Comparison of ENCODE assay signal across 1 cellular context in genomic region chr4:56241500-56241899, GRCh38.
TF ChIP-seq lines count a peak whose summit lies in the region.

No MANE protein-coding gene starts in this region.

TF ChIP-seq in HepG2, 621 proteins besides CTCF, POLR2A, EP300 and RAD21 (continued from another document and continues in another):
- peak; percentile 33; the same call in 1 of the 2 replicates for TF ChIP-seq FOXA3 (CRISPR knock-in tag; IDR thresholded peaks at IDR 0.05)
- TF ChIP-seq, protein P1, sequence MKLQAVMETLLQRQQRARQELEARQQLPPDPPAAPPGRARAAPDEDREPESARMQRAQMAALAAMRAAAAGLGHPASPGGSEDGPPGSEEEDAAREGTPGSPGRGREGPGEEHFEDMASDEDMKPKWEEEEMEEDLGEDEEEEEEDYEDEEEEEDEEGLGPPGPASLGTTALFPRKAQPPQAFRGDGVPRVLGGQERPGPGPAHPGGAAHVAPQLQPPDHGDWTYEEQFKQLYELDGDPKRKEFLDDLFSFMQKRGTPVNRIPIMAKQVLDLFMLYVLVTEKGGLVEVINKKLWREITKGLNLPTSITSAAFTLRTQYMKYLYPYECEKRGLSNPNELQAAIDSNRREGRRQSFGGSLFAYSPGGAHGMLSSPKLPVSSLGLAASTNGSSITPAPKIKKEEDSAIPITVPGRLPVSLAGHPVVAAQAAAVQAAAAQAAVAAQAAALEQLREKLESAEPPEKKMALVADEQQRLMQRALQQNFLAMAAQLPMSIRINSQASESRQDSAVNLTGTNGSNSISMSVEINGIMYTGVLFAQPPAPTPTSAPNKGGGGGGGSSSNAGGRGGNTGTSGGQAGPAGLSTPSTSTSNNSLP (IDR thresholded peaks at IDR 0.05; ENCODE audit: low read depth, low read length) = 0 out of 2 replicates have a peak, but pooled peaks have one; percentile 33
- TF ChIP-seq, protein P2, sequence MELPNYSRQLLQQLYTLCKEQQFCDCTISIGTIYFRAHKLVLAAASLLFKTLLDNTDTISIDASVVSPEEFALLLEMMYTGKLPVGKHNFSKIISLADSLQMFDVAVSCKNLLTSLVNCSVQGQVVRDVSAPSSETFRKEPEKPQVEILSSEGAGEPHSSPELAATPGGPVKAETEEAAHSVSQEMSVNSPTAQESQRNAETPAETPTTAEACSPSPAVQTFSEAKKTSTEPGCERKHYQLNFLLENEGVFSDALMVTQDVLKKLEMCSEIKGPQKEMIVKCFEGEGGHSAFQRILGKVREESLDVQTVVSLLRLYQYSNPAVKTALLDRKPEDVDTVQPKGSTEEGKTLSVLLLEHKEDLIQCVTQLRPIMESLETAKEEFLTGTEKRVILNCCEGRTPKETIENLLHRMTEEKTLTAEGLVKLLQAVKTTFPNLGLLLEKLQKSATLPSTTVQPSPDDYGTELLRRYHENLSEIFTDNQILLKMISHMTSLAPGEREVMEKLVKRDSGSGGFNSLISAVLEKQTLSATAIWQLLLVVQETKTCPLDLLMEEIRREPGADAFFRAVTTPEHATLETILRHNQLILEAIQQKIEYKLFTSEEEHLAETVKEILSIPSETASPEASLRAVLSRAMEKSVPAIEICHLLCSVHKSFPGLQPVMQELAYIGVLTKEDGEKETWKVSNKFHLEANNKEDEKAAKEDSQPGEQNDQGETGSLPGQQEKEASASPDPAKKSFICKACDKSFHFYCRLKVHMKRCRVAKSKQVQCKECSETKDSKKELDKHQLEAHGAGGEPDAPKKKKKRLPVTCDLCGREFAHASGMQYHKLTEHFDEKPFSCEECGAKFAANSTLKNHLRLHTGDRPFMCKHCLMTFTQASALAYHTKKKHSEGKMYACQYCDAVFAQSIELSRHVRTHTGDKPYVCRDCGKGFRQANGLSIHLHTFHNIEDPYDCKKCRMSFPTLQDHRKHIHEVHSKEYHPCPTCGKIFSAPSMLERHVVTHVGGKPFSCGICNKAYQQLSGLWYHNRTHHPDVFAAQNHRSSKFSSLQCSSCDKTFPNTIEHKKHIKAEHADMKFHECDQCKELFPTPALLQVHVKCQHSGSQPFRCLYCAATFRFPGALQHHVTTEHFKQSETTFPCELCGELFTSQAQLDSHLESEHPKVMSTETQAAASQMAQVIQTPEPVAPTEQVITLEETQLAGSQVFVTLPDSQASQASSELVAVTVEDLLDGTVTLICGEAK (IDR thresholded peaks at IDR 0.05) = no peak
- TF ChIP-seq, protein P2 (CRISPR knock-in tag; IDR thresholded peaks at IDR 0.05) = no peak
- peak; percentile 78 for TF ChIP-seq ZNF652 (CRISPR knock-in tag; IDR thresholded peaks at IDR 0.05; ENCODE audit: borderline replicate concordance, low read depth)
- peak; percentile 51; the same call in 1 of the 2 replicates for TF ChIP-seq HOMEZ (CRISPR knock-in tag; IDR thresholded peaks at IDR 0.05; ENCODE audit: low read depth)
- TF ChIP-seq GLMP (CRISPR knock-in tag; IDR thresholded peaks at IDR 0.05; ENCODE audit: borderline replicate concordance) = no peak
- TF ChIP-seq ZNF678 (CRISPR knock-in tag; IDR thresholded peaks at IDR 0.05) = no peak
- peak; percentile 54; the same call in 1 of the 2 replicates for TF ChIP-seq ISL2 (CRISPR knock-in tag; IDR thresholded peaks at IDR 0.05)
- TF ChIP-seq ARID5B (CRISPR knock-in tag; IDR thresholded peaks at IDR 0.05) = peak; percentile 77
- TF ChIP-seq, protein P3, sequence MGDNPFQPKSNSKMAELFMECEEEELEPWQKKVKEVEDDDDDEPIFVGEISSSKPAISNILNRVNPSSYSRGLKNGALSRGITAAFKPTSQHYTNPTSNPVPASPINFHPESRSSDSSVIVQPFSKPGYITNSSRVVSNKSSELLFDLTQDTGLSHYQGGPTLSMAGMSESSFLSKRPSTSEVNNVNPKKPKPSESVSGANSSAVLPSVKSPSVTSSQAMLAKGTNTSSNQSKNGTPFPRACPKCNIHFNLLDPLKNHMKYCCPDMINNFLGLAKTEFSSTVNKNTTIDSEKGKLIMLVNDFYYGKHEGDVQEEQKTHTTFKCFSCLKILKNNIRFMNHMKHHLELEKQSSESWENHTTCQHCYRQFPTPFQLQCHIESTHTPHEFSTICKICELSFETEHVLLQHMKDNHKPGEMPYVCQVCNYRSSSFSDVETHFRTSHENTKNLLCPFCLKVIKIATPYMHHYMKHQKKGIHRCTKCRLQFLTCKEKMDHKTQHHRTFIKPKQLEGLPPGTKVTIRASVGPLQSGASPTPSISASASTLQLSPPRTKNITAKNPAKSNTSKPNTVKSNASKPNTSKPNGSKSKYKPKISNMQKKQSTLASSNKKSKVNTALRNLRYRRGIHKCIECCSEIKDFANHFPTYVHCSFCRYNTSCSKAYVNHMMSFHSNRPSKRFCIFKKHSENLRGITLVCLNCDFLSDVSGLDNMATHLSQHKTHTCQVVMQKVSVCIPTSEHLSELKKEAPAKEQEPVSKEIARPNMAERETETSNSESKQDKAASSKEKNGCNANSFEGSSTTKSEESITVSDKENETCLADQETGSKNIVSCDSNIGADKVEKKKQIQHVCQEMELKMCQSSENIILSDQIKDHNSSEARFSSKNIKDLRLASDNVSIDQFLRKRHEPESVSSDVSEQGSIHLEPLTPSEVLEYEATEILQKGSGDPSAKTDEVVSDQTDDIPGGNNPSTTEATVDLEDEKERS (CRISPR knock-in tag; IDR thresholded peaks at IDR 0.05) = no peak
- no peak for TF ChIP-seq ZMYM2 (CRISPR knock-in tag; IDR thresholded peaks at IDR 0.05)
- TF ChIP-seq SAP130 (CRISPR knock-in tag; IDR thresholded peaks at IDR 0.05; ENCODE audit: low read depth) = peak; percentile 44; the same call in 1 of the 2 replicates
- no peak for TF ChIP-seq ZSCAN20 (CRISPR knock-in tag; IDR thresholded peaks at IDR 0.05; ENCODE audit: borderline replicate concordance)
- TF ChIP-seq, protein P4, sequence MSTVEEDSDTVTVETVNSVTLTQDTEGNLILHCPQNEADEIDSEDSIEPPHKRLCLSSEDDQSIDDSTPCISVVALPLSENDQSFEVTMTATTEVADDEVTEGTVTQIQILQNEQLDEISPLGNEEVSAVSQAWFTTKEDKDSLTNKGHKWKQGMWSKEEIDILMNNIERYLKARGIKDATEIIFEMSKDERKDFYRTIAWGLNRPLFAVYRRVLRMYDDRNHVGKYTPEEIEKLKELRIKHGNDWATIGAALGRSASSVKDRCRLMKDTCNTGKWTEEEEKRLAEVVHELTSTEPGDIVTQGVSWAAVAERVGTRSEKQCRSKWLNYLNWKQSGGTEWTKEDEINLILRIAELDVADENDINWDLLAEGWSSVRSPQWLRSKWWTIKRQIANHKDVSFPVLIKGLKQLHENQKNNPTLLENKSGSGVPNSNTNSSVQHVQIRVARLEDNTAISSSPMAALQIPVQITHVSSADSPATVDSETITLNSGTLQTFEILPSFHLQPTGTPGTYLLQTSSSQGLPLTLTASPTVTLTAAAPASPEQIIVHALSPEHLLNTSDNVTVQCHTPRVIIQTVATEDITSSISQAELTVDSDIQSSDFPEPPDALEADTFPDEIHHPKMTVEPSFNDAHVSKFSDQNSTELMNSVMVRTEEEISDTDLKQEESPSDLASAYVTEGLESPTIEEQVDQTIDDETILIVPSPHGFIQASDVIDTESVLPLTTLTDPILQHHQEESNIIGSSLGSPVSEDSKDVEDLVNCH (CRISPR knock-in tag; IDR thresholded peaks at IDR 0.05) = no peak
- peak; percentile 60; the same call in 1 of the 2 replicates for TF ChIP-seq NCOA2 (CRISPR knock-in tag; IDR thresholded peaks at IDR 0.05)
- peak; percentile 28; the same call in 1 of the 2 replicates for TF ChIP-seq CREM (IDR thresholded peaks at IDR 0.05)
- TF ChIP-seq CREM (CRISPR knock-in tag; IDR thresholded peaks at IDR 0.05) = no peak
- peak; percentile 53; the same call in 1 of the 2 replicates for TF ChIP-seq HMG20A (CRISPR knock-in tag; IDR thresholded peaks at IDR 0.05; ENCODE audit: borderline replicate concordance)
- peak; percentile 59; the same call in 1 of the 2 replicates for TF ChIP-seq ELF3 (CRISPR knock-in tag; IDR thresholded peaks at IDR 0.05)
- no peak for TF ChIP-seq SOX13 (IDR thresholded peaks at IDR 0.05)
- peak in 1 of 2 experiments; percentile 53; a peak in 1 of 4 replicates for TF ChIP-seq SOX13 (CRISPR knock-in tag; conservative IDR thresholded peaks at IDR 0.05 in 1 of 2, IDR thresholded peaks at IDR 0.05 in 1 of 2)
- TF ChIP-seq GATA4 (IDR thresholded peaks at IDR 0.05; ENCODE audit: borderline replicate concordance, low read depth) = peak; percentile 69; the same call in 1 of the 2 replicates
